ENCODE assay signal across 1 cellular context in the genomic region with DNA sequence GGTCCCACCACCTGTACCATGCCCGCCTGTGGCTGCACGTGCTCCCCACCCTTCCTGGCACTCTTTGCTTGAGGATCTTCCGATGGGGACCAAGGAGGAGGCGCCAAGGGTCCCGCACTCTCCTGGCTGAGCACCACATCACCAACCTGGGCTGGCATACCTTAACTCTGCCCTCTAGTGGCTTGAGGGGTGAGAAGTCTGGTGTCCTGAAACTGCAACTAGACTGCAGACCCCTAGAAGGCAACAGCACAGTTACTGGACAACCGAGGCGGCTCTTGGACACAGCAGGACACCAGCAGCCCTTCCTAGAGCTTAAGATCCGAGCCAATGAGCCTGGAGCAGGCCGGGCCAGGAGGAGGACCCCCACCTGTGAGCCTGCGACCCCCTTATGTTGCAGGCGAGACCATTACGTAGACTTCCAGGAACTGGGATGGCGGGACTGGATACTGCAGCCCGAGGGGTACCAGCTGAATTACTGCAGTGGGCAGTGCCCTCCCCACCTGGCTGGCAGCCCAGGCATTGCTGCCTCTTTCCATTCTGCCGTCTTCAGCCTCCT.
TF ChIP-seq lines count a peak whose summit lies in the region.

No MANE protein-coding gene starts in this region.

TF ChIP-seq in HepG2, 621 proteins besides CTCF, POLR2A, EP300 and RAD21 (continued from another document and continues in another):
- TF ChIP-seq, protein P1, sequence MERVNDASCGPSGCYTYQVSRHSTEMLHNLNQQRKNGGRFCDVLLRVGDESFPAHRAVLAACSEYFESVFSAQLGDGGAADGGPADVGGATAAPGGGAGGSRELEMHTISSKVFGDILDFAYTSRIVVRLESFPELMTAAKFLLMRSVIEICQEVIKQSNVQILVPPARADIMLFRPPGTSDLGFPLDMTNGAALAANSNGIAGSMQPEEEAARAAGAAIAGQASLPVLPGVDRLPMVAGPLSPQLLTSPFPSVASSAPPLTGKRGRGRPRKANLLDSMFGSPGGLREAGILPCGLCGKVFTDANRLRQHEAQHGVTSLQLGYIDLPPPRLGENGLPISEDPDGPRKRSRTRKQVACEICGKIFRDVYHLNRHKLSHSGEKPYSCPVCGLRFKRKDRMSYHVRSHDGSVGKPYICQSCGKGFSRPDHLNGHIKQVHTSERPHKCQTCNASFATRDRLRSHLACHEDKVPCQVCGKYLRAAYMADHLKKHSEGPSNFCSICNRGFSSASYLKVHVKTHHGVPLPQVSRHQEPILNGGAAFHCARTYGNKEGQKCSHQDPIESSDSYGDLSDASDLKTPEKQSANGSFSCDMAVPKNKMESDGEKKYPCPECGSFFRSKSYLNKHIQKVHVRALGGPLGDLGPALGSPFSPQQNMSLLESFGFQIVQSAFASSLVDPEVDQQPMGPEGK (CRISPR knock-in tag; IDR thresholded peaks at IDR 0.05) = no peak
- TF ChIP-seq PHF21A (CRISPR knock-in tag; IDR thresholded peaks at IDR 0.05) (no peak), FOSL1 (CRISPR knock-in tag; IDR thresholded peaks at IDR 0.05; ENCODE audit: borderline replicate concordance) (no peak), ZNF232 (CRISPR knock-in tag; IDR thresholded peaks at IDR 0.05; ENCODE audit: borderline replicate concordance) (no peak), GTF2F1 (IDR thresholded peaks at IDR 0.05; ENCODE audit: low read length) (no peak), ZNF776 (CRISPR knock-in tag; IDR thresholded peaks at IDR 0.05) (0 out of 2 replicates have a peak, but pooled peaks have one; percentile 57), ZFAT (CRISPR knock-in tag; conservative IDR thresholded peaks at IDR 0.05) (no peak), SNRNP70 (IDR thresholded peaks at IDR 0.05; ENCODE audit: low read depth, low read length) (no peak), ZNF331 (CRISPR knock-in tag; IDR thresholded peaks at IDR 0.05) (no peak; the same call in 1 of the 2 replicates), ZNF670 (CRISPR knock-in tag; IDR thresholded peaks at IDR 0.05; ENCODE audit: borderline replicate concordance) (no peak), ZNF407 (CRISPR knock-in tag; IDR thresholded peaks at IDR 0.05; ENCODE audit: not compliant biosample characterization) (no peak), RXRB (CRISPR knock-in tag; IDR thresholded peaks at IDR 0.05; ENCODE audit: borderline replicate concordance) (peak; percentile 31; the same call in 1 of the 2 replicates), ZNF549 (CRISPR knock-in tag; IDR thresholded peaks at IDR 0.05) (no peak), ZFP1 (CRISPR knock-in tag; IDR thresholded peaks at IDR 0.05) (no peak), ZNF567 (CRISPR knock-in tag; IDR thresholded peaks at IDR 0.05; ENCODE audit: borderline replicate concordance) (no peak), GPN1 (CRISPR knock-in tag; IDR thresholded peaks at IDR 0.05; ENCODE audit: borderline replicate concordance) (no peak), ADNP (CRISPR knock-in tag; IDR thresholded peaks at IDR 0.05) (no peak), PBX2 (CRISPR knock-in tag; IDR thresholded peaks at IDR 0.05) (no peak), CEBPZ (IDR thresholded peaks at IDR 0.05; ENCODE audit: low read length) (no peak), SP2 (CRISPR knock-in tag; IDR thresholded peaks at IDR 0.05) (no peak), NONO (IDR thresholded peaks at IDR 0.05) (no peak), NONO (CRISPR knock-in tag; conservative IDR thresholded peaks at IDR 0.05) (peak; percentile 18; the same call in 1 of the 2 replicates), CERS6 (CRISPR knock-in tag; IDR thresholded peaks at IDR 0.05) (no peak), ZBTB37 (CRISPR knock-in tag; IDR thresholded peaks at IDR 0.05) (no peak), ZNF446 (CRISPR knock-in tag; IDR thresholded peaks at IDR 0.05) (no peak), SOX6 (IDR thresholded peaks at IDR 0.05) (no peak), SOX6 (CRISPR knock-in tag; IDR thresholded peaks at IDR 0.05) (no peak)
- TF ChIP-seq, protein P2, sequence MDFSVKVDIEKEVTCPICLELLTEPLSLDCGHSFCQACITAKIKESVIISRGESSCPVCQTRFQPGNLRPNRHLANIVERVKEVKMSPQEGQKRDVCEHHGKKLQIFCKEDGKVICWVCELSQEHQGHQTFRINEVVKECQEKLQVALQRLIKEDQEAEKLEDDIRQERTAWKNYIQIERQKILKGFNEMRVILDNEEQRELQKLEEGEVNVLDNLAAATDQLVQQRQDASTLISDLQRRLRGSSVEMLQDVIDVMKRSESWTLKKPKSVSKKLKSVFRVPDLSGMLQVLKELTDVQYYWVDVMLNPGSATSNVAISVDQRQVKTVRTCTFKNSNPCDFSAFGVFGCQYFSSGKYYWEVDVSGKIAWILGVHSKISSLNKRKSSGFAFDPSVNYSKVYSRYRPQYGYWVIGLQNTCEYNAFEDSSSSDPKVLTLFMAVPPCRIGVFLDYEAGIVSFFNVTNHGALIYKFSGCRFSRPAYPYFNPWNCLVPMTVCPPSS (IDR thresholded peaks at IDR 0.05) = no peak
- TF ChIP-seq, protein P3, sequence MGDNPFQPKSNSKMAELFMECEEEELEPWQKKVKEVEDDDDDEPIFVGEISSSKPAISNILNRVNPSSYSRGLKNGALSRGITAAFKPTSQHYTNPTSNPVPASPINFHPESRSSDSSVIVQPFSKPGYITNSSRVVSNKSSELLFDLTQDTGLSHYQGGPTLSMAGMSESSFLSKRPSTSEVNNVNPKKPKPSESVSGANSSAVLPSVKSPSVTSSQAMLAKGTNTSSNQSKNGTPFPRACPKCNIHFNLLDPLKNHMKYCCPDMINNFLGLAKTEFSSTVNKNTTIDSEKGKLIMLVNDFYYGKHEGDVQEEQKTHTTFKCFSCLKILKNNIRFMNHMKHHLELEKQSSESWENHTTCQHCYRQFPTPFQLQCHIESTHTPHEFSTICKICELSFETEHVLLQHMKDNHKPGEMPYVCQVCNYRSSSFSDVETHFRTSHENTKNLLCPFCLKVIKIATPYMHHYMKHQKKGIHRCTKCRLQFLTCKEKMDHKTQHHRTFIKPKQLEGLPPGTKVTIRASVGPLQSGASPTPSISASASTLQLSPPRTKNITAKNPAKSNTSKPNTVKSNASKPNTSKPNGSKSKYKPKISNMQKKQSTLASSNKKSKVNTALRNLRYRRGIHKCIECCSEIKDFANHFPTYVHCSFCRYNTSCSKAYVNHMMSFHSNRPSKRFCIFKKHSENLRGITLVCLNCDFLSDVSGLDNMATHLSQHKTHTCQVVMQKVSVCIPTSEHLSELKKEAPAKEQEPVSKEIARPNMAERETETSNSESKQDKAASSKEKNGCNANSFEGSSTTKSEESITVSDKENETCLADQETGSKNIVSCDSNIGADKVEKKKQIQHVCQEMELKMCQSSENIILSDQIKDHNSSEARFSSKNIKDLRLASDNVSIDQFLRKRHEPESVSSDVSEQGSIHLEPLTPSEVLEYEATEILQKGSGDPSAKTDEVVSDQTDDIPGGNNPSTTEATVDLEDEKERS (CRISPR knock-in tag; IDR thresholded peaks at IDR 0.05) = no peak
